In genomic region chr11:68282141-68282860, GRCh38 we compare ENCODE assay signal across 8 cellular contexts. TPM values are rescaled to one million over a fixed set of nuclear protein-coding genes. Genes with fewer than 3 reads are reported as not detected.
DNase-seq lines count a peak whose midpoint lies in the region; ATAC-seq and TF ChIP-seq lines count a peak whose summit lies in the region.

No MANE protein-coding gene starts in this region.

- H3K4me1 Mint-ChIP-seq in activated CD4-positive, alpha-beta memory T cell treated with anti-CD3 and anti-CD28 coated beads for 36 hours (ENCODE audit: low read depth): peaks cover 19% of the 10 kb centered on the region

- DNase-seq in activated CD4-positive, alpha-beta memory T cell treated with anti-CD3 and anti-CD28 coated beads for 36 hours: peak; percentile 72
- peak; percentile 30 to 47 for DNase-seq in stimulated activated CD4-positive, alpha-beta T cell treated with anti-CD3 and anti-CD28 coated beads, Interleukin-2, amount 100 ng/mL, for 24 hours
- DNase-seq in cerebellum (ENCODE audit: low spot score): no peak
- DNase-seq in NCI-H128 (lab: John Stamatoyannopoulos, UW; ENCODE audit: unreplicated experiment): no peak
- DNase-seq in pons (ENCODE audit: low spot score): no peak

- CTCF ChIA-PET in activated CD4-positive, alpha-beta memory T cell treated with anti-CD3 and anti-CD28 coated beads for 36 hours (lab: Charles Lee): interaction anchor here (0.5 to 3.5 kb wide), 3 partner anchors 10 to 15 kb away, joined by 4 to 19 read pairs (median 4); partner anchors contain the start of gene C11orf24

- peaks cover 8% of the 10 kb centered on the region for H3K27me3 Mint-ChIP-seq in activated CD4-positive, alpha-beta memory T cell treated with anti-CD3 and anti-CD28 coated beads for 36 hours

- peak; percentile 24 for TF ChIP-seq POLR2A in GM19193 (IDR thresholded peaks at IDR 0.05; ENCODE audit: extremely low read depth, insufficient read depth, insufficient read length)

- H3K27ac Mint-ChIP-seq in activated CD4-positive, alpha-beta memory T cell treated with anti-CD3 and anti-CD28 coated beads for 36 hours: peak overlapping the region; percentile 39

- intact Hi-C loops in activated CD4-positive, alpha-beta memory T cell treated with anti-CD3 and anti-CD28 coated beads for 36 hours (cut with micrococcal nuclease): no loop called here

- peaks cover 2% of the 10 kb centered on the region for H3K36me3 Mint-ChIP-seq in activated CD4-positive, alpha-beta memory T cell treated with anti-CD3 and anti-CD28 coated beads for 36 hours

- H3K9me3 Mint-ChIP-seq in activated CD4-positive, alpha-beta memory T cell treated with anti-CD3 and anti-CD28 coated beads for 36 hours: peaks cover 8% of the 10 kb centered on the region

- POLR2A ChIA-PET in activated CD4-positive, alpha-beta memory T cell treated with anti-CD3 and anti-CD28 coated beads for 36 hours (lab: Charles Lee): interaction anchor here (0.9 kb wide), 1 partner anchor 10 kb away, joined by 3 read pairs; no protein-coding TSS in a partner anchor

- H3K4me3 Mint-ChIP-seq in activated CD4-positive, alpha-beta memory T cell treated with anti-CD3 and anti-CD28 coated beads for 36 hours: peak overlapping the region; percentile 27

- ATAC-seq in HG03469 (IDR thresholded peaks at IDR 0.05; ENCODE audit: unreplicated experiment): peak; percentile 44
- ATAC-seq in HG02884 (IDR thresholded peaks at IDR 0.05; ENCODE audit: unreplicated experiment): no peak

RNA-seq across cellular contexts. Expression of gene C11orf24, which starts 10.5 kb away (rescaled TPM):
- 10 to 100 TPM; 28.0 to 28.9 TPM for total RNA-seq in activated CD4-positive, alpha-beta memory T cell treated with anti-CD3 and anti-CD28 coated beads for 36 hours
- total RNA-seq in cerebellum: 10.6 TPM

RNA-seq across cellular contexts. Expression of gene LRP5, which starts 30.1 kb away (rescaled TPM):
- total RNA-seq in activated CD4-positive, alpha-beta memory T cell treated with anti-CD3 and anti-CD28 coated beads for 36 hours: 1 to 10 TPM; 6.1 to 7.6 TPM
- 15.7 TPM for total RNA-seq in cerebellum

Comparison
In these comparisons a context has a peak if more than half of its experiments do, and no peak if none do; other contexts are left out.
1. DNase-seq: peak in activated CD4-positive, alpha-beta memory T cell treated with anti-CD3 and anti-CD28 coated beads for 36 hours (single experiment) and stimulated activated CD4-positive, alpha-beta T cell treated with anti-CD3 and anti-CD28 coated beads, Interleukin-2, amount 100 ng/mL, for 24 hours (2 of 2); none in cerebellum (single experiment), NCI-H128 (single experiment) and pons (single experiment).